ENCODE assay signal across 8 cellular contexts in the genomic region with DNA sequence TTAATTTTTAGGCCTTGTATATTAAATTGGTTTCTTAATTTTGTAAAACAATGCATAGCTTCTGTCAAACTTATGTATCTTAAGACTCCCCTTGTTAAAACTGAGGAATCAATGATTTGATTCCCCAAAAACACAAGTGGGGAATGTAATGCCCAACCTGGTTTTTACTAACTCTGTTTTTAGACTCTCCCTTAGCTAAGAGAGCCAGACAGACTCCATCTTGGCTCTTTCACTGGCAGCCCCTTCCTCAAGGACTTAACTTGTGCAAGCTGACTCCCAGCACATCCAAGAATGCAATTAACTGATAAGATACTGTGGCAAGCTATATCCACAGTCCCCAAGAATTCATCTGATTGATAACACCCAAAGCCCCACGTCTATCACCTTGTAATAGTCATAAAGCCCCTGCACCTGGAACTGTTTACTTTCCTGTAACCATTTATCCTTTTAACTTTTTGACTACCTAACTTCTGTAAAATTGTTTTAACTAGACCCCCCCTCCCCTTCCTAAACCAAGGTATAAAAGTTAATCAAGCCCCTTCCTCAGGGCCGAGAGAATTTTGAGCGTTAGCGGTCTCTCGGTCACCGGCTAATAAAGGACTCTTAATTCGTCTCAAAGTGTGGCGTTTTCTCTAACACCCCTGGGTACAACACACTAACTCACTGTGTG. TPM values are rescaled to one million over a fixed set of nuclear protein-coding genes. Genes with fewer than 3 reads are reported as not detected.
DNase-seq lines count a peak whose midpoint lies in the region; ATAC-seq and TF ChIP-seq lines count a peak whose summit lies in the region.
"Not testable (repeated sequence)": the region's sequence is repeated elsewhere in the genome, so short reads cannot be mapped to it uniquely, and the experiment has no call there.

No MANE protein-coding gene starts in this region.

- H3K4me1 Mint-ChIP-seq in activated naive CD8-positive, alpha-beta T cell treated with anti-CD3 and anti-CD28 coated beads for 36 hours = peaks cover 18% of the 10 kb centered on the region
- H3K4me1 Mint-ChIP-seq in effector memory CD8-positive, alpha-beta T cell (ENCODE audit: low read depth in 2 of 2); natural killer cell; stimulated activated memory B cell treated with anti-CD40 and anti-IgM and Interleukin-4, amounts not matched to agents 10 μg/mL and 1 μg/mL and 100 μg/mL, for 72 hours: not testable (repeated sequence)

- H3K36me3 ChIP-seq in A673 (ENCODE audit: insufficient read depth, low read length, poor library complexity, severe bottlenecking); SJSA1; iPS-15b (ENCODE audit: control insufficient read depth, insufficient read depth, low read length): not testable (repeated sequence)
- H3K36me3 ChIP-seq in HAP-1 (replicated peaks) = peaks cover 10% of the 10 kb centered on the region; the same call in 1 of the 2 replicates

- not testable (repeated sequence) for TF ChIP-seq CTCF in A673 (conservative IDR thresholded peaks at IDR 0.05; ENCODE audit: low read depth, low read length); natural killer cell (IDR thresholded peaks at IDR 0.05)

- H3K36me3 Mint-ChIP-seq in activated naive CD8-positive, alpha-beta T cell treated with anti-CD3 and anti-CD28 coated beads for 36 hours; effector memory CD8-positive, alpha-beta T cell (ENCODE audit: insufficient read depth); natural killer cell: not testable (repeated sequence)
- H3K36me3 Mint-ChIP-seq in stimulated activated memory B cell treated with anti-CD40 and anti-IgM and Interleukin-4, amounts not matched to agents 10 μg/mL and 1 μg/mL and 100 μg/mL, for 72 hours = peaks cover 12% of the 10 kb centered on the region

- peak overlapping the region; percentile 93 for H3K27ac Mint-ChIP-seq in activated naive CD8-positive, alpha-beta T cell treated with anti-CD3 and anti-CD28 coated beads for 36 hours
- peak overlapping the region; percentile 89 to 91 for H3K27ac Mint-ChIP-seq in effector memory CD8-positive, alpha-beta T cell
- H3K27ac Mint-ChIP-seq in natural killer cell = peak overlapping the region; percentile 77 to 87
- H3K27ac Mint-ChIP-seq in stimulated activated memory B cell treated with anti-CD40 and anti-IgM and Interleukin-4, amounts not matched to agents 10 μg/mL and 1 μg/mL and 100 μg/mL, for 72 hours = peak overlapping the region; percentile 88

- CTCF ChIA-PET in A673 (lab: Charles Lee) = not testable (repeated sequence)

- ATAC-seq in effector memory CD8-positive, alpha-beta T cell (replicated peaks); natural killer cell; stimulated activated memory B cell treated with anti-CD40 and anti-IgM and Interleukin-4, amounts not matched to agents 10 μg/mL and 1 μg/mL and 100 μg/mL, for 72 hours: not testable (repeated sequence)

- H3K4me1 ChIP-seq in A673 (ENCODE audit: insufficient read depth, low read length, poor library complexity, severe bottlenecking); SJSA1 (replicated peaks): not testable (repeated sequence)
- H3K4me1 ChIP-seq in HAP-1 = peaks cover 31% of the 10 kb centered on the region
- peaks cover 12% of the 10 kb centered on the region for H3K4me1 ChIP-seq in iPS-15b (ENCODE audit: control insufficient read depth, insufficient read depth, low read length)

- intact Hi-C loops in A673 (cut with micrococcal nuclease; ENCODE audit: unreplicated experiment); natural killer cell (cut with micrococcal nuclease): not testable (repeated sequence)

- H3K9ac ChIP-seq in iPS-15b (ENCODE audit: low read depth, low read length) = peak overlapping the region; percentile 76

- H3K4me3 ChIP-seq in A673 (ENCODE audit: low read depth, low read length, poor library complexity, severe bottlenecking) = peak overlapping the region; percentile 72
- peak overlapping the region; percentile 59 for H3K4me3 ChIP-seq in HAP-1
- H3K4me3 ChIP-seq in SJSA1 = peak overlapping the region; percentile 45
- peak overlapping the region; percentile 45 for H3K4me3 ChIP-seq in iPS-15b (ENCODE audit: low read depth, low read length)

- H3K27ac ChIP-seq in A673 (ENCODE audit: low read depth, low read length, poor library complexity, severe bottlenecking) (peak overlapping the region; percentile 78), SJSA1 (peak overlapping the region; percentile 21)

- H3K9me3 Mint-ChIP-seq in activated naive CD8-positive, alpha-beta T cell treated with anti-CD3 and anti-CD28 coated beads for 36 hours; effector memory CD8-positive, alpha-beta T cell; natural killer cell; stimulated activated memory B cell treated with anti-CD40 and anti-IgM and Interleukin-4, amounts not matched to agents 10 μg/mL and 1 μg/mL and 100 μg/mL, for 72 hours: not testable (repeated sequence)

- in situ Hi-C loops in HAP-1 (cut with MboI; ENCODE audit: low sequenced_read_pairs) = not testable (repeated sequence)

- not testable (repeated sequence) for BruUV-seq in A673 (replicated peaks; lab: Mats Ljungman, UMichigan)

- H3K9me3 ChIP-seq in A673 (ENCODE audit: low read depth, low read length, poor library complexity, severe bottlenecking); HAP-1; SJSA1 (replicated peaks); iPS-15b (ENCODE audit: control insufficient read depth, insufficient read depth, low read length): not testable (repeated sequence)

- not testable (repeated sequence) for H3K27me3 ChIP-seq in A673 (replicated peaks; ENCODE audit: insufficient read depth, low read depth, low read length, poor library complexity); HAP-1 (ENCODE audit: low read depth); SJSA1 (replicated peaks); iPS-15b (ENCODE audit: control insufficient read depth, insufficient read depth, low read length)

- peak overlapping the region; percentile 88 for H3K4me3 Mint-ChIP-seq in activated naive CD8-positive, alpha-beta T cell treated with anti-CD3 and anti-CD28 coated beads for 36 hours
- peak overlapping the region; percentile 25 to 81 for H3K4me3 Mint-ChIP-seq in effector memory CD8-positive, alpha-beta T cell
- H3K4me3 Mint-ChIP-seq in natural killer cell = peak overlapping the region; percentile 84
- peak overlapping the region; percentile 91 for H3K4me3 Mint-ChIP-seq in stimulated activated memory B cell treated with anti-CD40 and anti-IgM and Interleukin-4, amounts not matched to agents 10 μg/mL and 1 μg/mL and 100 μg/mL, for 72 hours

- POLR2A ChIA-PET in A673 (lab: Charles Lee; ENCODE audit: low non-redundant PET) = interaction anchor here (0.6 kb wide), 1 partner anchor 290 kb away, joined by 4 read pairs; no protein-coding TSS in a partner anchor

- not testable (repeated sequence) for DNase-seq in A673 (ENCODE audit: low spot score); HAP-1 (ENCODE audit: low spot score in 2 of 2); SJSA1 (ENCODE audit: low read depth in 1 of 2, low spot score in 2 of 2); activated naive CD8-positive, alpha-beta T cell treated with anti-CD3 and anti-CD28 coated beads for 36 hours; effector memory CD8-positive, alpha-beta T cell; natural killer cell

- H3K27me3 Mint-ChIP-seq in activated naive CD8-positive, alpha-beta T cell treated with anti-CD3 and anti-CD28 coated beads for 36 hours; effector memory CD8-positive, alpha-beta T cell; natural killer cell (ENCODE audit: low read depth in 2 of 2); stimulated activated memory B cell treated with anti-CD40 and anti-IgM and Interleukin-4, amounts not matched to agents 10 μg/mL and 1 μg/mL and 100 μg/mL, for 72 hours: not testable (repeated sequence)

RNA-seq across cellular contexts. Expression of gene DET1, which starts 0.8 kb away (rescaled TPM):
- 7.7 and 8.8 TPM in 2 replicates for total RNA-seq in A673 (2021)
- 4.2 and 5.5 TPM in 2 replicates for total RNA-seq in SJSA1 (2014; rRNA removed; shearing (Covaris generic))
- total RNA-seq in activated naive CD8-positive, alpha-beta T cell treated with anti-CD3 and anti-CD28 coated beads for 36 hours = 1 to 10 TPM; 1.8 to 2.1 TPM
- total RNA-seq in natural killer cell = 1 to 10 TPM; 3.9 to 5.8 (median 5.2) TPM
